Comparison of ENCODE assay signal across 27 cellular contexts in genomic region chr20:15227102-15227501, GRCh38.
"Had no signal": no experiment of that assay in that cellular context is flagged by ENCODE, and none has a peak within 500 bp of the region (broad histone marks: within the 10 kb centered on the region; RNA-seq: fewer than 3 reads in every experiment).

No MANE protein-coding gene starts in this region.

- H3K4me1 ChIP-seq: suprapubic skin, testis, thyroid gland, tibial artery, transverse colon, upper lobe of right lung, uterus, vagina had no signal

- H3K36me3 ChIP-seq: stomach, suprapubic skin, thoracic aorta, thyroid gland, tibial artery, tibial nerve, transverse colon, upper lobe of left lung, upper lobe of right lung, uterus, vagina had no signal

- H3K4me3 ChIP-seq: stomach, suprapubic skin, testis, thoracic aorta, thyroid gland, tibial artery, tibial nerve, transverse colon, upper lobe of left lung, upper lobe of right lung, uterus, vagina had no signal

- FAIRE-seq: urothelium cell line had no signal

- ATAC-seq: stimulated activated effector memory CD8-positive, alpha-beta T cell treated with anti-CD3 and anti-CD28 coated beads, Interleukin-12 subunit alpha, Interleukin-12 subunit beta, amount 100 ng/mL, for 72 hours; stimulated activated memory B cell treated with anti-CD40 and anti-IgM and Interleukin-4, amounts not matched to agents 10 μg/mL and 1 μg/mL and 100 μg/mL, for 72 hours; stimulated activated naive B cell treated with anti-CD40 and anti-IgM and Interleukin-4, amounts not matched to agents 10 μg/mL and 1 μg/mL and 100 μg/mL, for 72 hours; stimulated activated naive CD8-positive, alpha-beta T cell treated with anti-CD3 and anti-CD28 coated beads, Interleukin-15, amount 100 ng/mL, for 72 hours; stimulated activated naive CD8-positive, alpha-beta T cell treated with anti-CD3 and anti-CD28 coated beads, Interleukin-15, Interleukin-2, amounts not matched to agents 100 U/mL and 50 U/mL, for 24 hours; upper lobe of right lung had no signal

- DNase-seq: stimulated activated CD4-positive, alpha-beta T cell treated with anti-CD3 and anti-CD28 coated beads, Interleukin-2, amount 100 ng/mL, for 48 hours; stimulated activated CD4-positive, alpha-beta T cell treated with anti-CD3 and anti-CD28 coated beads, Interleukin-4, amount 100 ng/mL, for 1 hour; stimulated activated CD4-positive, alpha-beta T cell treated with anti-CD3 and anti-CD28 coated beads, Interleukin-4, amount 100 ng/mL, for 24 hours; stimulated activated CD4-positive, alpha-beta T cell treated with anti-CD3 and anti-CD28 coated beads, Interleukin-4, amount 100 ng/mL, for 4 hours; stimulated activated CD8-positive, alpha-beta memory T cell treated with anti-CD3 and anti-CD28 coated beads, Interleukin-4, amount 100 ng/mL, for 48 hours; stimulated activated naive B cell treated with anti-CD40 and anti-IgM and Interleukin-4, amounts not matched to agents 10 μg/mL and 1 μg/mL and 100 μg/mL, for 72 hours; stimulated activated naive CD4-positive, alpha-beta T cell; stimulated activated naive CD4-positive, alpha-beta T cell treated with Interleukin-2 at 50 U/mL for 16 hours; stimulated activated naive CD8-positive, alpha-beta T cell treated with anti-CD3 and anti-CD28 coated beads, Interleukin-15, amount 100 ng/mL, for 72 hours; stimulated activated naive CD8-positive, alpha-beta T cell treated with anti-CD3 and anti-CD28 coated beads, Interleukin-15, Interleukin-2, amounts not matched to agents 100 U/mL and 50 U/mL, for 24 hours; stomach; substantia nigra; testis; thyroid gland; tibial artery; transverse colon; trophoblast cell; upper lobe of left lung; upper lobe of right lung; uterus had no signal

- H3K9me3 ChIP-seq: suprapubic skin, testis, thoracic aorta, thyroid gland, tibial artery, transverse colon, upper lobe of left lung, upper lobe of right lung, uterus, vagina had no signal

- H3K27me3 ChIP-seq: stomach, suprapubic skin, testis, thyroid gland, tibial artery, tibial nerve, transverse colon, upper lobe of left lung, upper lobe of right lung, uterus, vagina had no signal

- H3K27ac ChIP-seq: stomach, suprapubic skin, testis, thoracic aorta, thyroid gland, tibial artery, tibial nerve, transverse colon, upper lobe of left lung, upper lobe of right lung, uterus, vagina had no signal
